In genomic region chr9:19512432-19512831, GRCh38 we compare ENCODE assay signal across 14 cellular contexts.
DNase-seq lines count a peak whose midpoint lies in the region.
"Had no signal": no experiment of that assay in that cellular context is flagged by ENCODE, and none has a peak within 500 bp of the region (broad histone marks: within the 10 kb centered on the region; RNA-seq: fewer than 3 reads in every experiment).

No MANE protein-coding gene starts in this region.

- peak overlapping the region; percentile 81 for H3K27ac ChIP-seq in caudate nucleus (ENCODE audit: low read depth, low read length)
- H3K27ac ChIP-seq: 22Rv1, BLaER1, HL-60 had no signal

- DNase-seq in DMS 273 (lab: John Stamatoyannopoulos, UW; ENCODE audit: unreplicated experiment), result peak; percentile 54
- DNase-seq in DMS 273 treated with DMSO at 0.1 percent for 48 hours (lab: John Stamatoyannopoulos, UW), result no peak
- DNase-seq in caudate nucleus (lab: John Stamatoyannopoulos, UW), result peak in 1 of 61 donors; percentile 31
- DNase-seq in occipital lobe (lab: John Stamatoyannopoulos, UW), result peak; percentile 15
- DNase-seq in activated T-cell treated with anti-CD3 and anti-CD28 coated beads, Interleukin-2, amount 50 U/mL, for 1 hour, result no peak
- DNase-seq in AML-193 (lab: John Stamatoyannopoulos, UW), result no peak
- no peak for DNase-seq in activated CD4-positive, alpha-beta T cell treated with anti-CD3 and anti-CD28 coated beads for 1 hour
- DNase-seq: Caco-2; CD8-positive, alpha-beta memory T cell; DMS79; H7 had no signal

Comparison
In these comparisons a context has a peak if more than half of its experiments do, and no peak if none do; other contexts are left out.
1. DNase-seq: peak in DMS 273 (single experiment) and occipital lobe (single experiment); none in DMS 273 treated with DMSO at 0.1 percent for 48 hours (single experiment), activated T-cell treated with anti-CD3 and anti-CD28 coated beads, Interleukin-2, amount 50 U/mL, for 1 hour (single experiment), AML-193 (0 of 2) and activated CD4-positive, alpha-beta T cell treated with anti-CD3 and anti-CD28 coated beads for 1 hour (single experiment).